ENCODE assay signal across 9 cellular contexts in genomic region chr11:127711748-127712147, GRCh38.
"Had no signal": no experiment of that assay in that cellular context is flagged by ENCODE, and none has a peak within 500 bp of the region (broad histone marks: within the 10 kb centered on the region; RNA-seq: fewer than 3 reads in every experiment).

No MANE protein-coding gene starts in this region.

- H3K4me1 Mint-ChIP-seq: H9 had no signal

- DNase-seq: GM23248, H9, HCEC 1CT, Kasumi-1, KG1 had no signal

- H3K27ac Mint-ChIP-seq: H9, IgD-negative memory B cell had no signal

- H3K27ac ChIP-seq: GM23248, HL-60 had no signal

- H2AFZ ChIP-seq: GM23248 had no signal

- H3K9ac ChIP-seq: GM23248 had no signal

- H3K9me3 Mint-ChIP-seq: H9 had no signal

- H3K36me3 Mint-ChIP-seq: IgD-negative memory B cell had no signal

- FAIRE-seq: H1, H54 had no signal

- H3K4me3 Mint-ChIP-seq: H9, IgD-negative memory B cell had no signal

- H3K27me3 Mint-ChIP-seq: IgD-negative memory B cell had no signal

- H3K4me3 ChIP-seq: GM23248 had no signal
